Comparison of ENCODE assay signal across 1 cellular context in the genomic region with DNA sequence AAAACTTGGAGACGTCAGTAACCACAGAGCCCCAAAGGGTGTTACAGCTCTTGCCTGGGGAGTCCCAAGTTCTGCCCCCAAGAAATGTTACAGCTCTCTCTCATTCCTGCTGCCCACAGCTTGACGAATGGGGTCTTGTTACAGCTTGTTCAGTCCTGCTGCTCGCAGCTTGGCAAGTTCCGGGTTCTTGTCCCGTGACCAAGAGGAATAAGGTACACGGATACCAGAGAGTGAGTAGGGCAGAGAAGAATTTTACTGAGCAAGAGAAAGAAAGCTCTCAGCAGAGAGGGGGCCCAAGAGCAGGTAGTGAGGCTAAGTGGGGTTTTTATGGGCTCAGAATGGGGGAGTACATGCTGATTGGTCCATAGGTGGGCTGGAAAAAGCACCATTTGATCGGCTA.
TF ChIP-seq lines count a peak whose summit lies in the region.

No MANE protein-coding gene starts in this region.

TF ChIP-seq in GM23338, 12 proteins besides CTCF, POLR2A, EP300 and RAD21 (continued from another document):
- TF ChIP-seq, protein P1, sequence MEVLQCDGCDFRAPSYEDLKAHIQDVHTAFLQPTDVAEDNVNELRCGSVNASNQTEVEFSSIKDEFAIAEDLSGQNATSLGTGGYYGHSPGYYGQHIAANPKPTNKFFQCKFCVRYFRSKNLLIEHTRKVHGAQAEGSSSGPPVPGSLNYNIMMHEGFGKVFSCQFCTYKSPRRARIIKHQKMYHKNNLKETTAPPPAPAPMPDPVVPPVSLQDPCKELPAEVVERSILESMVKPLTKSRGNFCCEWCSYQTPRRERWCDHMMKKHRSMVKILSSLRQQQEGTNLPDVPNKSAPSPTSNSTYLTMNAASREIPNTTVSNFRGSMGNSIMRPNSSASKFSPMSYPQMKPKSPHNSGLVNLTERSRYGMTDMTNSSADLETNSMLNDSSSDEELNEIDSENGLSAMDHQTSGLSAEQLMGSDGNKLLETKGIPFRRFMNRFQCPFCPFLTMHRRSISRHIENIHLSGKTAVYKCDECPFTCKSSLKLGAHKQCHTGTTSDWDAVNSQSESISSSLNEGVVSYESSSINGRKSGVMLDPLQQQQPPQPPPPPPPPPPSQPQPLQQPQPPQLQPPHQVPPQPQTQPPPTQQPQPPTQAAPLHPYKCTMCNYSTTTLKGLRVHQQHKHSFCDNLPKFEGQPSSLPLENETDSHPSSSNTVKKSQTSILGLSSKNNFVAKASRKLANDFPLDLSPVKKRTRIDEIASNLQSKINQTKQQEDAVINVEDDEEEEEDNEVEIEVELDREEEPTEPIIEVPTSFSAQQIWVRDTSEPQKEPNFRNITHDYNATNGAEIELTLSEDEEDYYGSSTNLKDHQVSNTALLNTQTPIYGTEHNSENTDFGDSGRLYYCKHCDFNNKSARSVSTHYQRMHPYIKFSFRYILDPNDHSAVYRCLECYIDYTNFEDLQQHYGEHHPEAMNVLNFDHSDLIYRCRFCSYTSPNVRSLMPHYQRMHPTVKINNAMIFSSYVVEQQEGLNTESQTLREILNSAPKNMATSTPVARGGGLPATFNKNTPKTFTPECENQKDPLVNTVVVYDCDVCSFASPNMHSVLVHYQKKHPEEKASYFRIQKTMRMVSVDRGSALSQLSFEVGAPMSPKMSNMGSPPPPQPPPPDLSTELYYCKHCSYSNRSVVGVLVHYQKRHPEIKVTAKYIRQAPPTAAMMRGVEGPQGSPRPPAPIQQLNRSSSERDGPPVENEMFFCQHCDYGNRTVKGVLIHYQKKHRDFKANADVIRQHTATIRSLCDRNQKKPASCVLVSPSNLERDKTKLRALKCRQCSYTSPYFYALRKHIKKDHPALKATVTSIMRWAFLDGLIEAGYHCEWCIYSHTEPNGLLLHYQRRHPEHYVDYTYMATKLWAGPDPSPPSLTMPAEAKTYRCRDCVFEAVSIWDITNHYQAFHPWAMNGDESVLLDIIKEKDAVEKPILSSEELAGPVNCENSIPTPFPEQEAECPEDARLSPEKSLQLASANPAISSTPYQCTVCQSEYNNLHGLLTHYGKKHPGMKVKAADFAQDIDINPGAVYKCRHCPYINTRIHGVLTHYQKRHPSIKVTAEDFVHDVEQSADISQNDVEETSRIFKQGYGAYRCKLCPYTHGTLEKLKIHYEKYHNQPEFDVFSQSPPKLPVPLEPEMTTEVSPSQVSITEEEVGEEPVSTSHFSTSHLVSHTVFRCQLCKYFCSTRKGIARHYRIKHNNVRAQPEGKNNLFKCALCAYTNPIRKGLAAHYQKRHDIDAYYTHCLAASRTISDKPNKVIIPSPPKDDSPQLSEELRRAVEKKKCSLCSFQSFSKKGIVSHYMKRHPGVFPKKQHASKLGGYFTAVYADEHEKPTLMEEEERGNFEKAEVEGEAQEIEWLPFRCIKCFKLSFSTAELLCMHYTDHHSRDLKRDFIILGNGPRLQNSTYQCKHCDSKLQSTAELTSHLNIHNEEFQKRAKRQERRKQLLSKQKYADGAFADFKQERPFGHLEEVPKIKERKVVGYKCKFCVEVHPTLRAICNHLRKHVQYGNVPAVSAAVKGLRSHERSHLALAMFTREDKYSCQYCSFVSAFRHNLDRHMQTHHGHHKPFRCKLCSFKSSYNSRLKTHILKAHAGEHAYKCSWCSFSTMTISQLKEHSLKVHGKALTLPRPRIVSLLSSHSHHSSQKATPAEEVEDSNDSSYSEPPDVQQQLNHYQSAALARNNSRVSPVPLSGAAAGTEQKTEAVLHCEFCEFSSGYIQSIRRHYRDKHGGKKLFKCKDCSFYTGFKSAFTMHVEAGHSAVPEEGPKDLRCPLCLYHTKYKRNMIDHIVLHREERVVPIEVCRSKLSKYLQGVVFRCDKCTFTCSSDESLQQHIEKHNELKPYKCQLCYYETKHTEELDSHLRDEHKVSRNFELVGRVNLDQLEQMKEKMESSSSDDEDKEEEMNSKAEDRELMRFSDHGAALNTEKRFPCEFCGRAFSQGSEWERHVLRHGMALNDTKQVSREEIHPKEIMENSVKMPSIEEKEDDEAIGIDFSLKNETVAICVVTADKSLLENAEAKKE (CRISPR knock-in tag; IDR thresholded peaks at IDR 0.05), result no peak
